Comparison of ENCODE assay signal across 25 cellular contexts in the genomic region with DNA sequence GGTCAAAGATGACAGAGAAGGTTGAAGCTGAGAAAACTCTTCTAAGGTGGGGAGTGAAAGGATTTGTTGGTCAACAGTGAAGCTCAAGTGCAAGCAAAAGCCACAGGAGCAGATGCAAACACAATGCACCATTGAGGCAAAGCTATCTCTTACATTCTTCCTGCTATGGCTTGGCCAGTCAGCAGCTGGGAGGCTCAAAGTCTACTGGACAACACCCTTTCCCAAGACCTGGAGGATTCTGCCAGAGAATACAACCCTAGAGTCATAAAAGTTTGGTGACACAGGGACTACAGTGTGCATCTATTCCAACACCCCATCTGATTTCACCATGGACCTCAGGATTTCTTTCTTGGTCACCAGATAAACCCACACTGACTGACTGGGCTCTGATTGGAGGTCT.
A peak's percentile ranks its signal among the peaks of the same experiment; 100 is the strongest.
DNase-seq lines count a peak whose midpoint lies in the region; ATAC-seq, FAIRE-seq and TF ChIP-seq lines count a peak whose summit lies in the region.
"Had no signal": no experiment of that assay in that cellular context is flagged by ENCODE, and none has a peak within 500 bp of the region (broad histone marks: within the 10 kb centered on the region; RNA-seq: fewer than 3 reads in every experiment).

No MANE protein-coding gene starts in this region.

- FAIRE-seq in small intestine (lab: Jason Lieb, UNC), result no peak
- FAIRE-seq: A204.1, GM12878, GM19239, H54 had no signal

- TF ChIP-seq RAD21 in IMR-90 (IDR thresholded peaks at IDR 0.05; ENCODE audit: low read length), result no peak

- H4K8ac ChIP-seq in IMR-90 (ENCODE audit: low read depth in 2 of 2, low read length in 2 of 2), result no peak overlapping the region

- no peak overlapping the region for H3K4ac ChIP-seq in IMR-90 (ENCODE audit: low read depth, low read length)

- 0 out of 2 replicates have a peak overlapping the region, but pooled peaks have one; percentile 50 for H3K14ac ChIP-seq in IMR-90 (replicated peaks; ENCODE audit: low read depth, low read length)

- ATAC-seq in IMR-90 (ENCODE audit: low read depth) (no peak), left colon (peak; percentile 85), GM21367 (IDR thresholded peaks at IDR 0.05; ENCODE audit: unreplicated experiment) (no peak)
- ATAC-seq: CD8-positive, alpha-beta T cell; GM12878 had no signal

- H3K4me3 Mint-ChIP-seq in activated CD4-positive, alpha-beta T cell treated with anti-CD3 and anti-CD28 coated beads, Interleukin-2, amount 10 ng/mL, durations not matched to agents 24 days and 14 days, result no peak overlapping the region
- H3K4me3 Mint-ChIP-seq: B cell; CD4-positive, CD25-positive, alpha-beta regulatory T cell; CD8-positive, alpha-beta T cell; HFFc6 had no signal

- intact Hi-C loops in IMR-90 (cut with micrococcal nuclease) (no loop called here), colonic mucosa (cut with DNase I) (no loop called here), left colon (cut with DNase I, micrococcal nuclease) (no loop called here)
- intact Hi-C loops in activated CD4-positive, alpha-beta T cell treated with anti-CD3 and anti-CD28 coated beads, Interleukin-2, amount 10 ng/mL, durations not matched to agents 24 days and 14 days (cut with micrococcal nuclease), result no loop called here

- no peak for TF ChIP-seq CTCF in IMR-90 (conservative IDR thresholded peaks at IDR 0.05; ENCODE audit: low read depth, low read length)
- no peak for TF ChIP-seq CTCF in colonic mucosa (IDR thresholded peaks at IDR 0.05)

- in situ Hi-C loops in IMR-90 (cut with MboI; ENCODE audit: low sequenced_read_pairs), result no loop called here

- peak overlapping the region; percentile 53; the same call in 1 of the 2 replicates for H3K18ac ChIP-seq in IMR-90 (ENCODE audit: low read depth, low read length)

- H3K56ac ChIP-seq in IMR-90 (ENCODE audit: extremely low read depth, insufficient read depth, low read length), result no peak overlapping the region

- peak overlapping the region; percentile 19; the same call in 1 of the 2 replicates for H2BK120ac ChIP-seq in IMR-90 (ENCODE audit: low read depth, low read length)

- DNase-seq in IMR-90 (no peak), colonic mucosa (peak; percentile 72), left colon (peak; percentile 40 to 68), small intestine (peak; percentile 78), NCI-H1930 (lab: John Stamatoyannopoulos, UW) (no peak), foreskin melanocyte (no peak)
- no peak for DNase-seq in activated CD4-positive, alpha-beta T cell treated with anti-CD3 and anti-CD28 coated beads, Interleukin-2, amount 10 ng/mL, durations not matched to agents 24 days and 14 days
- DNase-seq: Caco-2; CD4-positive, CD25-positive, alpha-beta regulatory T cell; CD8-positive, alpha-beta T cell; DMS153; DND-41; GDM1; GOT3; HFFc6 had no signal

- no peaks in the 10 kb centered on the region for H3K4me1 Mint-ChIP-seq in activated CD4-positive, alpha-beta T cell treated with anti-CD3 and anti-CD28 coated beads, Interleukin-2, amount 10 ng/mL, durations not matched to agents 24 days and 14 days
- H3K4me1 Mint-ChIP-seq: B cell; CD4-positive, CD25-positive, alpha-beta regulatory T cell had no signal

- dilution Hi-C loops in IMR-90 (cut with HindIII; ENCODE audit: low sequenced_read_pairs, unreplicated experiment), result no loop called here

- H3K36me3 Mint-ChIP-seq in activated CD4-positive, alpha-beta T cell treated with anti-CD3 and anti-CD28 coated beads, Interleukin-2, amount 10 ng/mL, durations not matched to agents 24 days and 14 days (ENCODE audit: low read depth), result no peaks in the 10 kb centered on the region
- H3K36me3 Mint-ChIP-seq: CD4-positive, CD25-positive, alpha-beta regulatory T cell; CD8-positive, alpha-beta T cell had no signal

- no TSS peak for BruUV-seq in IMR-90 (replicated peaks; lab: Mats Ljungman, UMichigan)

- H3K27me3 Mint-ChIP-seq in activated CD4-positive, alpha-beta T cell treated with anti-CD3 and anti-CD28 coated beads, Interleukin-2, amount 10 ng/mL, durations not matched to agents 24 days and 14 days, result no peaks in the 10 kb centered on the region
- H3K27me3 Mint-ChIP-seq: CD4-positive, CD25-positive, alpha-beta regulatory T cell had no signal

- H2AK9ac ChIP-seq in IMR-90 (replicated peaks; ENCODE audit: low read depth, low read length, poor library complexity), result no peak overlapping the region

- 0 out of 2 replicates have a peak overlapping the region, but pooled peaks have one; percentile 8 for H4K5ac ChIP-seq in IMR-90 (ENCODE audit: low read depth, low read length)

- H4K91ac ChIP-seq in IMR-90 (ENCODE audit: insufficient read depth, low read depth, low read length), result no peak overlapping the region

- no peak overlapping the region for H3K4me3 ChIP-seq in IMR-90 (ENCODE audit: insufficient read depth, low read depth, low read length)
- H3K4me3 ChIP-seq in colonic mucosa, result no peak overlapping the region
- H3K4me3 ChIP-seq in small intestine (ENCODE audit: low read depth in 1 of 2, low read length in 2 of 2), result no peak overlapping the region
- H3K4me3 ChIP-seq: BLaER1, GM12878, HAP-1 had no signal

- POLR2A ChIA-PET in IMR-90 (lab: Charles Lee; ENCODE audit: unreplicated experiment), result no interaction called here

- no peaks in the 10 kb centered on the region for H3K27me3 ChIP-seq in IMR-90 (ENCODE audit: control insufficient read depth, insufficient read depth, low read length)
- no peaks in the 10 kb centered on the region for H3K27me3 ChIP-seq in colonic mucosa
- no peaks in the 10 kb centered on the region for H3K27me3 ChIP-seq in small intestine (ENCODE audit: control insufficient read depth in 2 of 2, insufficient read depth in 2 of 2, low read length in 2 of 2)
- H3K27me3 ChIP-seq: BLaER1 had no signal

- H3K27ac ChIP-seq in IMR-90 (ENCODE audit: insufficient read depth, low read length), result no peak overlapping the region
- H3K27ac ChIP-seq in colonic mucosa, result peak overlapping the region; percentile 10
- no peak overlapping the region for H3K27ac ChIP-seq in small intestine (ENCODE audit: low read depth in 1 of 2, low read length in 1 of 2)
- H3K27ac ChIP-seq: 22Rv1, BLaER1, C4-2B had no signal

- H2BK15ac ChIP-seq in IMR-90 (ENCODE audit: low read depth, low read length), result no peak overlapping the region

- peaks cover 8% of the 10 kb centered on the region for H3K4me1 ChIP-seq in IMR-90 (ENCODE audit: control insufficient read depth, insufficient read depth, low read length)
- H3K4me1 ChIP-seq in colonic mucosa, result no peaks in the 10 kb centered on the region
- H3K4me1 ChIP-seq in small intestine (ENCODE audit: control insufficient read depth in 2 of 2, insufficient read depth in 1 of 2, low read depth in 1 of 2, low read length in 1 of 2), result peaks cover 0 to 2% of the 10 kb centered on the region in 2 donors
- H3K4me1 ChIP-seq: BLaER1, Caco-2, HAP-1 had no signal

- no peak overlapping the region for H2BK5ac ChIP-seq in IMR-90 (ENCODE audit: low read depth, low read length, poor library complexity, severe bottlenecking)

- H3K9me3 ChIP-seq in IMR-90 (ENCODE audit: control insufficient read depth, insufficient read depth, low read length), result no peaks in the 10 kb centered on the region
- H3K9me3 ChIP-seq in colonic mucosa, result no peaks in the 10 kb centered on the region
- H3K9me3 ChIP-seq in small intestine (ENCODE audit: control insufficient read depth, low read depth), result no peaks in the 10 kb centered on the region
- H3K9me3 ChIP-seq: BLaER1, Caco-2, HAP-1 had no signal

- CTCF ChIA-PET in IMR-90 (lab: Yijun Ruan, JAX), result interaction anchor here (0.9 kb wide), 1 partner anchor 13 kb away, joined by 4 read pairs; no protein-coding TSS in a partner anchor

- no peak overlapping the region for H3K4me2 ChIP-seq in IMR-90 (ENCODE audit: low read depth, low read length)
- H3K4me2 ChIP-seq: BLaER1 had no signal

- no peaks in the 10 kb centered on the region for H3K79me1 ChIP-seq in IMR-90 (ENCODE audit: low read depth in 1 of 2, low read length in 2 of 2)

- no peak overlapping the region for H2AK5ac ChIP-seq in IMR-90 (ENCODE audit: low read depth, low read length)

- no peak overlapping the region for H2AFZ ChIP-seq in IMR-90 (replicated peaks; ENCODE audit: low read length, poor library complexity)

- no peaks in the 10 kb centered on the region for H3K36me3 ChIP-seq in IMR-90 (ENCODE audit: control insufficient read depth, insufficient read depth, low read length)
- H3K36me3 ChIP-seq in colonic mucosa, result no peaks in the 10 kb centered on the region
- H3K36me3 ChIP-seq in small intestine (ENCODE audit: control insufficient read depth in 2 of 2, insufficient read depth in 2 of 2, low read length in 2 of 2), result no peaks in the 10 kb centered on the region
- H3K36me3 ChIP-seq: BLaER1, HAP-1 had no signal

- TF ChIP-seq POLR2A in IMR-90 (IDR thresholded peaks at IDR 0.05; ENCODE audit: low read depth, low read length), result no peak

- peaks cover 4% of the 10 kb centered on the region for H3K9me1 ChIP-seq in IMR-90 (ENCODE audit: insufficient read depth, low read length)

- H3K9ac ChIP-seq in IMR-90 (ENCODE audit: low read depth, low read length), result no peak overlapping the region
- no peak overlapping the region for H3K9ac ChIP-seq in colonic mucosa (ENCODE audit: low read depth in 2 of 2, low read length in 2 of 2)
- H3K9ac ChIP-seq: BLaER1 had no signal

- H3K27ac Mint-ChIP-seq in activated CD4-positive, alpha-beta T cell treated with anti-CD3 and anti-CD28 coated beads, Interleukin-2, amount 10 ng/mL, durations not matched to agents 24 days and 14 days, result no peak overlapping the region
- H3K27ac Mint-ChIP-seq: B cell; CD4-positive, CD25-positive, alpha-beta regulatory T cell; CD8-positive, alpha-beta T cell; HFFc6 had no signal

- no peaks in the 10 kb centered on the region for H3K9me3 Mint-ChIP-seq in activated CD4-positive, alpha-beta T cell treated with anti-CD3 and anti-CD28 coated beads, Interleukin-2, amount 10 ng/mL, durations not matched to agents 24 days and 14 days
- H3K9me3 Mint-ChIP-seq: CD8-positive, alpha-beta T cell had no signal

- H2BK20ac ChIP-seq in IMR-90 (ENCODE audit: low read depth, low read length), result peak overlapping the region; percentile 38; the same call in 1 of the 2 replicates

- no peak overlapping the region for H3K23ac ChIP-seq in IMR-90 (ENCODE audit: low read depth, low read length)

- no peaks in the 10 kb centered on the region for H4K20me1 ChIP-seq in IMR-90 (ENCODE audit: insufficient read depth, low read length)
- H4K20me1 ChIP-seq: BLaER1 had no signal

TF ChIP-seq in IMR-90, 13 proteins besides CTCF, POLR2A, EP300 and RAD21 (continues in another document):
- TF ChIP-seq CHD1 (IDR thresholded peaks at IDR 0.05; ENCODE audit: low read depth, low read length), result no peak
- no peak for TF ChIP-seq RFX5 (IDR thresholded peaks at IDR 0.05; ENCODE audit: low read depth, low read length)
- TF ChIP-seq, protein P1, sequence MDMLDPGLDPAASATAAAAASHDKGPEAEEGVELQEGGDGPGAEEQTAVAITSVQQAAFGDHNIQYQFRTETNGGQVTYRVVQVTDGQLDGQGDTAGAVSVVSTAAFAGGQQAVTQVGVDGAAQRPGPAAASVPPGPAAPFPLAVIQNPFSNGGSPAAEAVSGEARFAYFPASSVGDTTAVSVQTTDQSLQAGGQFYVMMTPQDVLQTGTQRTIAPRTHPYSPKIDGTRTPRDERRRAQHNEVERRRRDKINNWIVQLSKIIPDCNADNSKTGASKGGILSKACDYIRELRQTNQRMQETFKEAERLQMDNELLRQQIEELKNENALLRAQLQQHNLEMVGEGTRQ (IDR thresholded peaks at IDR 0.05; ENCODE audit: low read depth, low read length), result no peak
- no peak for TF ChIP-seq NFE2L2 (IDR thresholded peaks at IDR 0.05; ENCODE audit: low read depth, low read length)
- TF ChIP-seq FOS (IDR thresholded peaks at IDR 0.05; ENCODE audit: low read depth, low read length), result no peak

Comparison
In these comparisons a context has a peak if more than half of its experiments do, and no peak if none do; other contexts are left out.
1. DNase-seq: peak in colonic mucosa (single experiment), left colon (2 of 2) and small intestine (single experiment); none in IMR-90 (single experiment), NCI-H1930 (0 of 2), activated CD4-positive, alpha-beta T cell treated with anti-CD3 and anti-CD28 coated beads, Interleukin-2, amount 10 ng/mL, durations not matched to agents 24 days and 14 days (single experiment) and foreskin melanocyte (single experiment).